Comparison of ENCODE assay signal across 32 cellular contexts in the genomic region with DNA sequence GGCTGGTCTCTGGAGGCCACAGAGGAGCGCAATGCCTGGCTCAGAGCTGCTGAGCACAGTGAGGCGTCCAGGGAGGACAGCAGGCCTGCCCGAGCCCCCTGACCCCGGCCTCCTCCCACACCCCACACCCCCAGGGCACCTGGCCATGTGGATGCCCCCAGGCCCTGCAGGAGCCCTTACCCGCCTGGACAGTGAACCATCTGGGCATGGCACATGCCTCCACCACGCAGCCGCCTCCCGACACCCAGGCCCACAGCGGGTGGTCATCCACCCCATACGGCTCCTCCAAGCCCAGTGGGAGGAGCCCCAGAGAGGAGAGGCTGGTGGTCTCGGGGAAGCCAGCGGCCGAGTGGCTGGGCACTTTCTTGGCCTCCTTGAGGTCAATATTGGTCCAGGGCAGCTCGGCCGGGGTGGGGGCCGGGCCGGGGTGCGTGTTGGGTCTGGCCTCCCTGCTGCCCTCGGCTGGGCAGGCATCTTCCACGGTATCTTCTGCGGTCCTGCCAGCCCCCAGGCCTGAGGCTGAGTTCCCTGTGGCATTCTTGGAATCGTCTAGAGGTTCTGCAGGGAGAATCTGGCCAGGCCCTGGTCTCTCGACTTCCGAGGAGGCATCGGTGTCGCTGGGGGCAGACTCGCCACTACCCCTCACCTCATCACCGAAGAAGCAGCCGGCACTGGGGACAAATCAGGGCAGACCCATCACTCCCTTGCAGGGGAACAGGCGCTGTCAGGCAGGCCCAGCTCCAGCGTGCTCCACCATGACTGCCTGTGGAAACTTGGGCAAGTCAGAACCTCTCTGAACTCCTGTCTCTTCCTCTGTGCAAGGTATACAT. TPM values are rescaled to one million over a fixed set of nuclear protein-coding genes. Genes with fewer than 3 reads are reported as not detected.
"Had no signal": no experiment of that assay in that cellular context is flagged by ENCODE, and none has a peak within 500 bp of the region (broad histone marks: within the 10 kb centered on the region; RNA-seq: fewer than 3 reads in every experiment).

No MANE protein-coding gene starts in this region.

- H3K4me3 ChIP-seq: esophagus squamous epithelium, left lung, lower lobe of right lung, ovary, right lobe of liver, vagina had no signal

- H3K4me1 ChIP-seq: esophagus squamous epithelium, left lung, lower lobe of right lung, right lobe of liver, vagina had no signal

- FAIRE-seq: islet of Langerhans had no signal

- ATAC-seq: left lung; natural killer cell; right lobe of liver; stimulated activated memory B cell treated with anti-CD40 and anti-IgM and Interleukin-4, amounts not matched to agents 10 μg/mL and 1 μg/mL and 100 μg/mL, for 72 hours; stimulated activated naive CD8-positive, alpha-beta T cell treated with anti-CD3 and anti-CD28 coated beads, Interleukin-15, amount 100 ng/mL, for 72 hours had no signal

- H3K27ac Mint-ChIP-seq: activated CD4-positive, alpha-beta memory T cell treated with anti-CD3 and anti-CD28 coated beads for 36 hours; activated CD4-positive, alpha-beta T cell treated with anti-CD3 and anti-CD28 coated beads, Interleukin-2, amount 10 ng/mL, durations not matched to agents 24 days and 14 days; activated naive CD4-positive, alpha-beta T cell treated with anti-CD3 and anti-CD28 coated beads for 36 hours; activated T-helper 1 cell treated with anti-CD3 and anti-CD28 coated beads, Interleukin-12 subunit alpha, Interleukin-12 subunit beta, Interleukin-2, Interleukin-4 antibody, amounts not matched to agents 30 ng/mL and 10 ng/mL and 1 ng/mL, durations not matched to agents 14 hours and 24 hours and 36 hours; endodermal cell; natural killer cell; progenitor cell of endocrine pancreas; stimulated activated memory B cell treated with anti-CD40 and anti-IgM and Interleukin-4, amounts not matched to agents 10 μg/mL and 1 μg/mL and 100 μg/mL, for 72 hours; type B pancreatic cell had no signal

- H3K36me3 Mint-ChIP-seq: natural killer cell, type B pancreatic cell had no signal

- H3K36me3 ChIP-seq: ovary, right lobe of liver had no signal

- H3K27ac ChIP-seq: epithelial cell of prostate, esophagus squamous epithelium, left lung, lower lobe of right lung, ovary, right lobe of liver, vagina had no signal

- H3K9me3 ChIP-seq: esophagus squamous epithelium, left lung, lower lobe of right lung, ovary, right lobe of liver, vagina had no signal

- H3K4me1 Mint-ChIP-seq: activated CD4-positive, alpha-beta T cell treated with anti-CD3 and anti-CD28 coated beads, Interleukin-2, amount 10 ng/mL, durations not matched to agents 24 days and 14 days; endodermal cell; natural killer cell; stimulated activated memory B cell treated with anti-CD40 and anti-IgM and Interleukin-4, amounts not matched to agents 10 μg/mL and 1 μg/mL and 100 μg/mL, for 72 hours; stimulated activated naive CD8-positive, alpha-beta T cell treated with anti-CD3 and anti-CD28 coated beads, Interleukin-15, amount 100 ng/mL, for 72 hours had no signal

- H3K4me3 Mint-ChIP-seq: activated CD4-positive, alpha-beta memory T cell treated with anti-CD3 and anti-CD28 coated beads for 36 hours; activated CD4-positive, alpha-beta T cell treated with anti-CD3 and anti-CD28 coated beads, Interleukin-2, amount 10 ng/mL, durations not matched to agents 24 days and 14 days; activated naive CD4-positive, alpha-beta T cell treated with anti-CD3 and anti-CD28 coated beads for 36 hours; activated T-helper 1 cell treated with anti-CD3 and anti-CD28 coated beads, Interleukin-12 subunit alpha, Interleukin-12 subunit beta, Interleukin-2, Interleukin-4 antibody, amounts not matched to agents 30 ng/mL and 10 ng/mL and 1 ng/mL, durations not matched to agents 14 hours and 24 hours and 36 hours; endodermal cell; natural killer cell; stimulated activated memory B cell treated with anti-CD40 and anti-IgM and Interleukin-4, amounts not matched to agents 10 μg/mL and 1 μg/mL and 100 μg/mL, for 72 hours; stimulated activated naive CD8-positive, alpha-beta T cell treated with anti-CD3 and anti-CD28 coated beads, Interleukin-15, amount 100 ng/mL, for 72 hours; type B pancreatic cell had no signal

- H3K9me3 Mint-ChIP-seq: activated CD4-positive, alpha-beta memory T cell treated with anti-CD3 and anti-CD28 coated beads for 36 hours; activated CD4-positive, alpha-beta T cell treated with anti-CD3 and anti-CD28 coated beads, Interleukin-2, amount 10 ng/mL, durations not matched to agents 24 days and 14 days; activated naive CD4-positive, alpha-beta T cell treated with anti-CD3 and anti-CD28 coated beads for 36 hours; activated T-helper 1 cell treated with anti-CD3 and anti-CD28 coated beads, Interleukin-12 subunit alpha, Interleukin-12 subunit beta, Interleukin-2, Interleukin-4 antibody, amounts not matched to agents 30 ng/mL and 10 ng/mL and 1 ng/mL, durations not matched to agents 14 hours and 24 hours and 36 hours; endodermal cell; natural killer cell; stimulated activated memory B cell treated with anti-CD40 and anti-IgM and Interleukin-4, amounts not matched to agents 10 μg/mL and 1 μg/mL and 100 μg/mL, for 72 hours; stimulated activated naive CD8-positive, alpha-beta T cell treated with anti-CD3 and anti-CD28 coated beads, Interleukin-15, amount 100 ng/mL, for 72 hours; type B pancreatic cell had no signal

- H3K27me3 Mint-ChIP-seq: activated CD4-positive, alpha-beta memory T cell treated with anti-CD3 and anti-CD28 coated beads for 36 hours; activated CD4-positive, alpha-beta T cell treated with anti-CD3 and anti-CD28 coated beads, Interleukin-2, amount 10 ng/mL, durations not matched to agents 24 days and 14 days; progenitor cell of endocrine pancreas; stimulated activated memory B cell treated with anti-CD40 and anti-IgM and Interleukin-4, amounts not matched to agents 10 μg/mL and 1 μg/mL and 100 μg/mL, for 72 hours; stimulated activated naive CD8-positive, alpha-beta T cell treated with anti-CD3 and anti-CD28 coated beads, Interleukin-15, amount 100 ng/mL, for 72 hours; type B pancreatic cell had no signal

- H3K27me3 ChIP-seq: esophagus squamous epithelium, left lung, ovary, right lobe of liver, vagina had no signal

- DNase-seq: activated CD4-positive, alpha-beta memory T cell treated with anti-CD3 and anti-CD28 coated beads for 36 hours; activated CD4-positive, alpha-beta T cell treated with anti-CD3 and anti-CD28 coated beads, Interleukin-2, amount 10 ng/mL, durations not matched to agents 24 days and 14 days; activated CD4-positive, CD25-positive, alpha-beta regulatory T cell treated with anti-CD3 and anti-CD28 coated beads, Interleukin-2, amount 50 U/mL, for 72 hours; activated CD8-positive, alpha-beta memory T cell treated with anti-CD3 and anti-CD28 coated beads, Interleukin-2, amount 50 U/mL, for 4 hours; activated effector memory CD4-positive, alpha-beta T cell treated with anti-CD3 and anti-CD28 coated beads, Interleukin-2, amount 50 U/mL, for 16 hours; activated naive CD4-positive, alpha-beta T cell treated with anti-CD3 and anti-CD28 coated beads for 36 hours; activated T-cell treated with anti-CD3 and anti-CD28 coated beads, Interleukin-2, amount 50 U/mL, for 1 hour; amniotic stem cell; caudate nucleus; endodermal cell; esophagus squamous epithelium; foreskin melanocyte; lower lobe of right lung; mesendoderm; natural killer cell; ovary; right lobe of liver; stimulated activated CD4-positive, alpha-beta T cell treated with anti-CD3 and anti-CD28 coated beads, Interleukin-4, amount 100 ng/mL, for 4 hours; stimulated activated CD8-positive, alpha-beta memory T cell treated with anti-CD3 and anti-CD28 coated beads, Interleukin-4, amount 100 ng/mL, for 48 hours; stimulated activated naive CD8-positive, alpha-beta T cell treated with anti-CD3 and anti-CD28 coated beads, Interleukin-15, amount 100 ng/mL, for 72 hours; substantia nigra; T1000 had no signal

RNA-seq across cellular contexts. Expression of a gene that starts 22.2 kb away (rescaled TPM):
- total RNA-seq: mononuclear cell, skeletal muscle tissue, vagina had no signal
- polyA plus RNA-seq: ovary had no signal
